Comparison of ENCODE assay signal across 17 cellular contexts in the genomic region with DNA sequence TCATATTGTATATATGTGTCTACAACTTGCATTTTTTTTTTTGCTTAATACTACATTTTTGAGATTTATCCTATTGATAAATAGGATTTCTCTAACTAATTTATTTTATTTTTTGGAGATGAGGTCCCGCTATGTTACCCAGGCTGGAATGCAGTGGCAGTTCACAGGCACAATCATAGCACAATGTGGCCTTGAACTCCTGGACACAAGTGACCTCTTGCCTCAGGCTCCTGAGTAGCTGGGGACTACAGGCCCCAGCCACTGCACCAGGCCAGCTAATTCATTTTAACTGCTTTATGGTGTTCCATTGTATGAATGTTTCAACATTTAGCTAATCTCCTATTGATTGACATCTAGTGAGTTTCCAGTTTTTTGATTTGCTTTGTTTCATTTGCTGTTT. TPM values are rescaled to one million over a fixed set of nuclear protein-coding genes. Genes with fewer than 3 reads are reported as not detected.
DNase-seq lines count a peak whose midpoint lies in the region; ATAC-seq, FAIRE-seq and TF ChIP-seq lines count a peak whose summit lies in the region.
"Had no signal": no experiment of that assay in that cellular context is flagged by ENCODE, and none has a peak within 500 bp of the region (broad histone marks: within the 10 kb centered on the region; RNA-seq: fewer than 3 reads in every experiment).

No MANE protein-coding gene starts in this region.

- dilution Hi-C loops in keratinocyte (cut with MboI; ENCODE audit: extremely low pct_ligation_motif_present, low sequenced_read_pairs) = no loop called here

- CTCF ChIA-PET in RWPE1 (lab: Yijun Ruan, JAX) = no interaction called here

- H3K27me3 Mint-ChIP-seq in stimulated activated memory B cell treated with anti-CD40 and anti-IgM and Interleukin-4, amounts not matched to agents 10 μg/mL and 1 μg/mL and 100 μg/mL, for 72 hours = no peaks in the 10 kb centered on the region
- H3K27me3 Mint-ChIP-seq: CD4-positive, alpha-beta memory T cell had no signal

- H3K4me2 ChIP-seq in keratinocyte (ENCODE audit: control insufficient read depth, extremely low read depth, insufficient read depth, low read depth, low read length) = peak overlapping the region; percentile 71
- H3K4me2 ChIP-seq: A549 had no signal

- no peaks in the 10 kb centered on the region for H3K27me3 ChIP-seq in RWPE2 (ENCODE audit: insufficient read depth, poor library complexity, severe bottlenecking)
- no peaks in the 10 kb centered on the region for H3K27me3 ChIP-seq in keratinocyte (ENCODE audit: control insufficient read depth, extremely low read depth, insufficient read depth, low read length)
- no peaks in the 10 kb centered on the region for H3K27me3 ChIP-seq in skeletal muscle tissue (ENCODE audit: control insufficient read depth in 3 of 3, insufficient read depth in 3 of 3, low read length in 3 of 3)
- H3K27me3 ChIP-seq: BE2C had no signal

- peak; percentile 20 for FAIRE-seq in keratinocyte (lab: Jason Lieb, UNC)
- FAIRE-seq: A549, GM12878, GM19239, HTR-8/SVneo had no signal

- H3K4me3 ChIP-seq in RWPE2 (ENCODE audit: severe bottlenecking) (no peak overlapping the region), keratinocyte (ENCODE audit: control insufficient read depth in 2 of 3, extremely low read depth in 1 of 3, insufficient read depth in 2 of 3, low read depth in 1 of 3, low read length in 3 of 3) (no peak overlapping the region), skeletal muscle tissue (ENCODE audit: low read length in 3 of 3) (no peak overlapping the region)
- H3K4me3 ChIP-seq: A549, GM12878 had no signal

- no peaks in the 10 kb centered on the region for H3K36me3 ChIP-seq in RWPE2 (ENCODE audit: low read depth)
- H3K36me3 ChIP-seq in keratinocyte (ENCODE audit: control insufficient read depth in 2 of 2, extremely low read depth in 1 of 2, insufficient read depth in 2 of 2, low read length in 2 of 2) = no peaks in the 10 kb centered on the region
- no peaks in the 10 kb centered on the region for H3K36me3 ChIP-seq in skeletal muscle tissue (ENCODE audit: control insufficient read depth in 3 of 3, insufficient read depth in 3 of 3, low read length in 3 of 3)
- H3K36me3 ChIP-seq: BE2C had no signal

- peaks cover 6% of the 10 kb centered on the region for H3K36me3 Mint-ChIP-seq in stimulated activated memory B cell treated with anti-CD40 and anti-IgM and Interleukin-4, amounts not matched to agents 10 μg/mL and 1 μg/mL and 100 μg/mL, for 72 hours
- H3K36me3 Mint-ChIP-seq: CD4-positive, alpha-beta memory T cell had no signal

- H3K4me3 Mint-ChIP-seq in stimulated activated memory B cell treated with anti-CD40 and anti-IgM and Interleukin-4, amounts not matched to agents 10 μg/mL and 1 μg/mL and 100 μg/mL, for 72 hours = no peak overlapping the region
- H3K4me3 Mint-ChIP-seq: CD4-positive, alpha-beta memory T cell; HFFc6 had no signal

- ATAC-seq in RWPE2 (ENCODE audit: low read depth) = no peak
- ATAC-seq in GM18870 (IDR thresholded peaks at IDR 0.05; ENCODE audit: unreplicated experiment) = no peak
- no peak for ATAC-seq in stimulated activated memory B cell treated with anti-CD40 and anti-IgM and Interleukin-4, amounts not matched to agents 10 μg/mL and 1 μg/mL and 100 μg/mL, for 72 hours
- ATAC-seq: A549, GM12878 had no signal

- TF ChIP-seq CTCF in RWPE1 (conservative IDR thresholded peaks at IDR 0.05; ENCODE audit: low read depth) (no peak), RWPE2 (IDR thresholded peaks at IDR 0.05; ENCODE audit: poor library complexity, severe bottlenecking) (no peak), keratinocyte (optimal IDR thresholded peaks at IDR 0.05 in 1 of 3, IDR thresholded peaks at IDR 0.05 in 1 of 3, conservative IDR thresholded peaks at IDR 0.05 in 1 of 3; ENCODE audit: extremely low read depth in 1 of 3, insufficient read depth in 2 of 3, low read length in 3 of 3) (no peak)

- H3K79me2 ChIP-seq in keratinocyte (ENCODE audit: control insufficient read depth, insufficient read depth, low read length) = no peaks in the 10 kb centered on the region

- H3K4me1 ChIP-seq in RWPE2 (ENCODE audit: insufficient read depth, poor library complexity, severe bottlenecking) = peaks cover 31% of the 10 kb centered on the region
- peaks cover 31% of the 10 kb centered on the region for H3K4me1 ChIP-seq in keratinocyte (ENCODE audit: control insufficient read depth, extremely low read depth, insufficient read depth, low read length)
- peaks cover 12 to 27% (median 22%) of the 10 kb centered on the region in 3 donors for H3K4me1 ChIP-seq in skeletal muscle tissue (ENCODE audit: control insufficient read depth in 3 of 3, insufficient read depth in 3 of 3, low read length in 3 of 3)
- H3K4me1 ChIP-seq: BE2C had no signal

- DNase-seq in RWPE1 (ENCODE audit: low spot score) (no peak), RWPE2 (ENCODE audit: low spot score) (no peak), keratinocyte (ENCODE audit: low read depth, low spot score) (no peak), MV-4-11 (lab: John Stamatoyannopoulos, UW) (no peak)
- DNase-seq: BE2C; CD4-positive, alpha-beta memory T cell; DMS79; HCEC 1CT; HFFc6 had no signal

- no peak overlapping the region for H2AFZ ChIP-seq in keratinocyte (ENCODE audit: control insufficient read depth, low read length)

- H3K27ac ChIP-seq in RWPE1 = peak overlapping the region; percentile 48
- H3K27ac ChIP-seq in RWPE2 (ENCODE audit: poor library complexity, severe bottlenecking) = peak overlapping the region; percentile 64
- H3K27ac ChIP-seq in keratinocyte (ENCODE audit: control insufficient read depth, insufficient read depth, low read length) = no peak overlapping the region
- H3K27ac ChIP-seq in skeletal muscle tissue (ENCODE audit: low read depth, low read length) = peak overlapping the region; percentile 49
- H3K27ac ChIP-seq: A549, C4-2B had no signal

- no peaks in the 10 kb centered on the region for H4K20me1 ChIP-seq in keratinocyte (ENCODE audit: control insufficient read depth, extremely low read depth, insufficient read depth, low read length)

- H3K9me3 ChIP-seq in RWPE2 (ENCODE audit: severe bottlenecking) = no peaks in the 10 kb centered on the region
- no peaks in the 10 kb centered on the region for H3K9me3 ChIP-seq in keratinocyte (ENCODE audit: control insufficient read depth, low read depth, low read length)
- H3K9me3 ChIP-seq in skeletal muscle tissue (ENCODE audit: control insufficient read depth in 3 of 3, low read length in 3 of 3) = no peaks in the 10 kb centered on the region
- H3K9me3 ChIP-seq: BE2C had no signal

- no peaks in the 10 kb centered on the region for H3K9me1 ChIP-seq in keratinocyte (ENCODE audit: control insufficient read depth, extremely low read depth, insufficient read depth, low read length)

- no peaks in the 10 kb centered on the region for H3K4me1 Mint-ChIP-seq in stimulated activated memory B cell treated with anti-CD40 and anti-IgM and Interleukin-4, amounts not matched to agents 10 μg/mL and 1 μg/mL and 100 μg/mL, for 72 hours

- H3K9me3 Mint-ChIP-seq in stimulated activated memory B cell treated with anti-CD40 and anti-IgM and Interleukin-4, amounts not matched to agents 10 μg/mL and 1 μg/mL and 100 μg/mL, for 72 hours = no peaks in the 10 kb centered on the region

- POLR2A ChIA-PET in RWPE1 (lab: Yijun Ruan, JAX; ENCODE audit: low non-redundant PET) = no interaction called here

- no peak overlapping the region for H3K9ac ChIP-seq in keratinocyte (ENCODE audit: control insufficient read depth, extremely low read depth, insufficient read depth, low read length)
- H3K9ac ChIP-seq in skeletal muscle tissue (ENCODE audit: low read depth in 1 of 3, low read length in 3 of 3) = peak overlapping the region in 1 of 3 donors; percentile 55

- H3K27ac Mint-ChIP-seq in stimulated activated memory B cell treated with anti-CD40 and anti-IgM and Interleukin-4, amounts not matched to agents 10 μg/mL and 1 μg/mL and 100 μg/mL, for 72 hours = no peak overlapping the region
- H3K27ac Mint-ChIP-seq: CD4-positive, alpha-beta memory T cell; HFFc6 had no signal

RNA-seq across cellular contexts. Expression of a gene that starts 16.8 kb away (rescaled TPM):
- 11.1 to 16.7 TPM (median 16.3 TPM) in 3 replicates for polyA plus RNA-seq in keratinocyte
- 48.7 TPM for polyA plus RNA-seq in keratinocyte (2011; ENCODE audit: low read depth)
- 15.7 and 17.9 TPM in 2 replicates for polyA plus RNA-seq in keratinocyte (2011; cell fraction: cytosol; rRNA removed)
- 63.1 and 70.1 TPM in 2 replicates for polyA plus RNA-seq in keratinocyte (2011; cell fraction: nucleus; rRNA removed)
- polyA plus RNA-seq in keratinocyte (2012; ENCODE audit: low replicate concordance) = 32.7 and 35.1 TPM in 2 replicates
- polyA minus RNA-seq in keratinocyte = 49.9 to 95.4 TPM (median 60.2 TPM) in 3 replicates
- polyA minus RNA-seq in keratinocyte (2011; cell fraction: cytosol; rRNA and poly(A)+ RNA removed) = 23.0 TPM
- 150 and 265 TPM in 2 replicates for polyA minus RNA-seq in keratinocyte (2011; cell fraction: nucleus; rRNA and poly(A)+ RNA removed)
- total RNA-seq in skeletal muscle tissue = 74.1 TPM
